16 cellular contexts compared by ENCODE assay signal in genomic region chr10:132392811-132393694, GRCh38. TPM values are rescaled to one million over a fixed set of nuclear protein-coding genes. Genes with fewer than 3 reads are reported as not detected.
DNase-seq lines count a peak whose midpoint lies in the region; ATAC-seq, FAIRE-seq and TF ChIP-seq lines count a peak whose summit lies in the region.
"Had no signal": no experiment of that assay in that cellular context is flagged by ENCODE, and none has a peak within 500 bp of the region (broad histone marks: within the 10 kb centered on the region; RNA-seq: fewer than 3 reads in every experiment).

No MANE protein-coding gene starts in this region.

- no peak overlapping the region for H3K4me3 Mint-ChIP-seq in activated naive CD8-positive, alpha-beta T cell treated with anti-CD3 and anti-CD28 coated beads, Interleukin-2, amount 10 ng/mL, durations not matched to agents 7 days and 5 days
- H3K4me3 Mint-ChIP-seq in activated naive CD8-positive, alpha-beta T cell treated with anti-CD3 and anti-CD28 coated beads for 36 hours = no peak overlapping the region
- H3K4me3 Mint-ChIP-seq in activated T-cell treated with anti-CD3 and anti-CD28 coated beads, Interleukin-2, amount 50 U/mL, for 24 hours = no peak overlapping the region
- H3K4me3 Mint-ChIP-seq: endodermal cell had no signal

- peak; percentile 23 for DNase-seq in activated naive CD8-positive, alpha-beta T cell treated with anti-CD3 and anti-CD28 coated beads, Interleukin-2, amount 10 ng/mL, durations not matched to agents 7 days and 5 days
- DNase-seq in activated naive CD8-positive, alpha-beta T cell treated with anti-CD3 and anti-CD28 coated beads for 36 hours = no peak
- peak; percentile 51 for DNase-seq in SK-N-DZ (ENCODE audit: low spot score)
- peak; percentile 54 for DNase-seq in kidney
- DNase-seq in activated T-cell treated with anti-CD3 and anti-CD28 coated beads, Interleukin-2, amount 50 U/mL, for 24 hours = no peak
- DNase-seq in NCI-H128 (lab: John Stamatoyannopoulos, UW; ENCODE audit: unreplicated experiment) = no peak
- DNase-seq in GM12892 (ENCODE audit: insufficient read length) = no peak
- DNase-seq: 8988T, endodermal cell, midbrain, MM.1S, SHP77 treated with DMSO at 0.1 percent for 48 hours had no signal

- TF ChIP-seq CTCF in kidney (IDR thresholded peaks at IDR 0.05; ENCODE audit: borderline replicate concordance, extremely low read depth, insufficient read depth) = no peak

- POLR2A ChIA-PET in activated naive CD8-positive, alpha-beta T cell treated with anti-CD3 and anti-CD28 coated beads, Interleukin-2, amount 10 ng/mL, durations not matched to agents 7 days and 5 days (lab: Charles Lee) = interaction anchor here (1.5 to 4.7 kb wide), 3 partner anchors 54 to 56 kb away, joined by 3 to 19 read pairs (median 9); no protein-coding TSS in a partner anchor

- peaks cover 0 to 14% of the 10 kb centered on the region in 2 donors for H3K4me1 ChIP-seq in kidney (ENCODE audit: control insufficient read depth in 1 of 2, insufficient read depth in 1 of 2, low read depth in 1 of 2, low read length in 2 of 2)
- H3K4me1 ChIP-seq in subcutaneous abdominal adipose tissue (ENCODE audit: control insufficient read depth in 5 of 5, insufficient read depth in 5 of 5, low read length in 5 of 5) = peaks cover under 1 to 53% (median 42%) of the 10 kb centered on the region in 5 donors

- H3K36me3 ChIP-seq in kidney (ENCODE audit: control insufficient read depth in 1 of 2, insufficient read depth in 2 of 2, low read length in 2 of 2) = no peaks in the 10 kb centered on the region
- no peaks in the 10 kb centered on the region for H3K36me3 ChIP-seq in subcutaneous abdominal adipose tissue (ENCODE audit: control insufficient read depth in 5 of 5, insufficient read depth in 5 of 5, low read length in 5 of 5)
- H3K36me3 ChIP-seq: tibial nerve had no signal

- ATAC-seq in activated naive CD8-positive, alpha-beta T cell treated with anti-CD3 and anti-CD28 coated beads, Interleukin-2, amount 10 ng/mL, durations not matched to agents 7 days and 5 days (ENCODE audit: low read depth) = no peak

- FAIRE-seq in kidney (lab: Jason Lieb, UNC) (no peak), GM12892 (lab: Jason Lieb, UNC) (no peak)
- FAIRE-seq: astrocyte had no signal

- no peaks in the 10 kb centered on the region for H3K27me3 ChIP-seq in subcutaneous abdominal adipose tissue (ENCODE audit: control insufficient read depth in 5 of 5, insufficient read depth in 4 of 5, low read length in 5 of 5)
- H3K27me3 ChIP-seq: hepatocyte, tibial nerve had no signal

- peaks cover 7% of the 10 kb centered on the region for H3K36me3 Mint-ChIP-seq in activated naive CD8-positive, alpha-beta T cell treated with anti-CD3 and anti-CD28 coated beads, Interleukin-2, amount 10 ng/mL, durations not matched to agents 7 days and 5 days
- H3K36me3 Mint-ChIP-seq in activated naive CD8-positive, alpha-beta T cell treated with anti-CD3 and anti-CD28 coated beads for 36 hours = no peaks in the 10 kb centered on the region
- H3K36me3 Mint-ChIP-seq in activated T-cell treated with anti-CD3 and anti-CD28 coated beads, Interleukin-2, amount 50 U/mL, for 24 hours (ENCODE audit: low read depth) = no peaks in the 10 kb centered on the region

- no peak overlapping the region for H3K27ac ChIP-seq in kidney (ENCODE audit: low read depth in 2 of 2, low read length in 2 of 2)
- peak overlapping the region; percentile 92 for H3K27ac ChIP-seq in subcutaneous abdominal adipose tissue (ENCODE audit: low read depth, low read length)
- H3K27ac ChIP-seq: hepatocyte had no signal

- intact Hi-C loops in kidney (cut with DNase I) = no loop called here

- H3K4me3 ChIP-seq in kidney (ENCODE audit: low read length in 2 of 2) (no peak overlapping the region), subcutaneous abdominal adipose tissue (ENCODE audit: low read depth in 1 of 5, low read length in 5 of 5) (no peak overlapping the region)
- H3K4me3 ChIP-seq: hepatocyte, tibial nerve had no signal

- H3K9me3 Mint-ChIP-seq in activated naive CD8-positive, alpha-beta T cell treated with anti-CD3 and anti-CD28 coated beads, Interleukin-2, amount 10 ng/mL, durations not matched to agents 7 days and 5 days = peaks cover 7% of the 10 kb centered on the region
- no peaks in the 10 kb centered on the region for H3K9me3 Mint-ChIP-seq in activated naive CD8-positive, alpha-beta T cell treated with anti-CD3 and anti-CD28 coated beads for 36 hours
- peaks cover 5% of the 10 kb centered on the region for H3K9me3 Mint-ChIP-seq in activated T-cell treated with anti-CD3 and anti-CD28 coated beads, Interleukin-2, amount 50 U/mL, for 24 hours
- H3K9me3 Mint-ChIP-seq: endodermal cell had no signal

- H3K27ac Mint-ChIP-seq in activated naive CD8-positive, alpha-beta T cell treated with anti-CD3 and anti-CD28 coated beads, Interleukin-2, amount 10 ng/mL, durations not matched to agents 7 days and 5 days = peak overlapping the region; percentile 56
- no peak overlapping the region for H3K27ac Mint-ChIP-seq in activated naive CD8-positive, alpha-beta T cell treated with anti-CD3 and anti-CD28 coated beads for 36 hours
- H3K27ac Mint-ChIP-seq in activated T-cell treated with anti-CD3 and anti-CD28 coated beads, Interleukin-2, amount 50 U/mL, for 24 hours = no peak overlapping the region
- H3K27ac Mint-ChIP-seq: endodermal cell had no signal

- H3K4me1 Mint-ChIP-seq in activated naive CD8-positive, alpha-beta T cell treated with anti-CD3 and anti-CD28 coated beads, Interleukin-2, amount 10 ng/mL, durations not matched to agents 7 days and 5 days = peaks cover 3% of the 10 kb centered on the region
- H3K4me1 Mint-ChIP-seq in activated naive CD8-positive, alpha-beta T cell treated with anti-CD3 and anti-CD28 coated beads for 36 hours = peaks cover 4% of the 10 kb centered on the region
- peaks cover 6% of the 10 kb centered on the region for H3K4me1 Mint-ChIP-seq in activated T-cell treated with anti-CD3 and anti-CD28 coated beads, Interleukin-2, amount 50 U/mL, for 24 hours (ENCODE audit: low read depth)

- TF ChIP-seq POLR2A in GM12892 (IDR thresholded peaks at IDR 0.05; ENCODE audit: low read depth, low read length) = no peak

- peaks cover 2% of the 10 kb centered on the region for H3K27me3 Mint-ChIP-seq in activated naive CD8-positive, alpha-beta T cell treated with anti-CD3 and anti-CD28 coated beads, Interleukin-2, amount 10 ng/mL, durations not matched to agents 7 days and 5 days
- no peaks in the 10 kb centered on the region for H3K27me3 Mint-ChIP-seq in activated naive CD8-positive, alpha-beta T cell treated with anti-CD3 and anti-CD28 coated beads for 36 hours
- no peaks in the 10 kb centered on the region for H3K27me3 Mint-ChIP-seq in activated T-cell treated with anti-CD3 and anti-CD28 coated beads, Interleukin-2, amount 50 U/mL, for 24 hours

- no peaks in the 10 kb centered on the region for H3K9me3 ChIP-seq in kidney (ENCODE audit: control insufficient read depth in 1 of 2, low read length in 2 of 2)
- no peaks in the 10 kb centered on the region for H3K9me3 ChIP-seq in subcutaneous abdominal adipose tissue (ENCODE audit: control insufficient read depth in 5 of 5, low read length in 5 of 5)
- H3K9me3 ChIP-seq: tibial nerve had no signal

- no peak overlapping the region for H3K9ac ChIP-seq in kidney (ENCODE audit: low read length in 2 of 2)
- peak overlapping the region in 1 of 5 donors; percentile 24 for H3K9ac ChIP-seq in subcutaneous abdominal adipose tissue (ENCODE audit: low read length in 5 of 5)

RNA-seq across cellular contexts. Expression of gene PWWP2B, which starts 3.9 kb away (rescaled TPM):
- total RNA-seq in activated naive CD8-positive, alpha-beta T cell treated with anti-CD3 and anti-CD28 coated beads, Interleukin-2, amount 10 ng/mL, durations not matched to agents 7 days and 5 days = 10 to 100 TPM; 16.6 to 17.1 TPM
- 1 to 10 TPM; 2.9 to 3.1 TPM for total RNA-seq in activated naive CD8-positive, alpha-beta T cell treated with anti-CD3 and anti-CD28 coated beads for 36 hours
- 12.2 and 18.0 TPM in 2 replicates for polyA plus RNA-seq in SK-N-DZ (2014; cell fraction: cytosol; rRNA removed)
- 20.1 and 20.9 TPM in 2 replicates for polyA plus RNA-seq in SK-N-DZ (2014; cell fraction: nucleus; rRNA removed)
- 24.3 TPM for total RNA-seq in kidney
- 12.9 TPM for polyA plus RNA-seq in kidney (ENCODE audit: insufficient read depth, low read depth, low replicate concordance)
- not detected for polyA plus RNA-seq in GM12892 (2012; ENCODE audit: missing spikeins)

Comparison
In these comparisons a context has a peak if more than half of its experiments do, and no peak if none do; other contexts are left out.
1. DNase-seq: peak in activated naive CD8-positive, alpha-beta T cell treated with anti-CD3 and anti-CD28 coated beads, Interleukin-2, amount 10 ng/mL, durations not matched to agents 7 days and 5 days (single experiment), SK-N-DZ (single experiment) and kidney (single experiment); none in activated naive CD8-positive, alpha-beta T cell treated with anti-CD3 and anti-CD28 coated beads for 36 hours (single experiment), activated T-cell treated with anti-CD3 and anti-CD28 coated beads, Interleukin-2, amount 50 U/mL, for 24 hours (single experiment), NCI-H128 (single experiment) and GM12892 (single experiment).